In genomic region chr3:132605374-132605792, GRCh38 we compare ENCODE assay signal across 21 cellular contexts. TPM values are rescaled to one million over a fixed set of nuclear protein-coding genes. Genes with fewer than 3 reads are reported as not detected.
DNase-seq lines count a peak whose midpoint lies in the region; ATAC-seq and TF ChIP-seq lines count a peak whose summit lies in the region.
"Had no signal": no experiment of that assay in that cellular context is flagged by ENCODE, and none has a peak within 500 bp of the region (broad histone marks: within the 10 kb centered on the region; RNA-seq: fewer than 3 reads in every experiment).

No MANE protein-coding gene starts in this region.

- 79% methylated on average over 2 of the region's 2 CpGs for WGBS in SK-N-SH (ENCODE audit: low lambda C conversion rate)
- 66 to 79% methylated on average over 2 of the region's 2 CpGs for WGBS in mesodermal cell (ENCODE audit: insufficient coverage in 2 of 2), 2 experiments

- DNase-seq in AG04450 (ENCODE audit: low read depth, low spot score) (no peak), SK-N-SH (no peak), fibroblast of gingiva (ENCODE audit: low read depth) (peak; percentile 30), D341Med (ENCODE audit: low spot score) (no peak), GOT3 (lab: John Stamatoyannopoulos, UW) (no peak)
- DNase-seq in activated naive CD8-positive, alpha-beta T cell treated with anti-CD3 and anti-CD28 coated beads for 36 hours = no peak
- DNase-seq: activated CD4-positive, alpha-beta T cell treated with anti-CD3 and anti-CD28 coated beads for 36 hours; activated naive CD4-positive, alpha-beta T cell treated with anti-CD3 and anti-CD28 coated beads, Interleukin-2, amount 10 ng/mL, durations not matched to agents 7 days and 5 days; C1 segment of cervical spinal cord; DMS 273 treated with DMSO at 0.1 percent for 48 hours; KG1; left colon; NCI-H1048; NCI-H69; PC-9; transverse colon had no signal

- ATAC-seq in GM19452 (IDR thresholded peaks at IDR 0.05; ENCODE audit: unreplicated experiment) = no peak
- ATAC-seq: activated CD4-positive, alpha-beta T cell treated with anti-CD3 and anti-CD28 coated beads for 36 hours; left colon had no signal

- peaks cover 38% of the 10 kb centered on the region for H3K36me3 Mint-ChIP-seq in activated naive CD8-positive, alpha-beta T cell treated with anti-CD3 and anti-CD28 coated beads for 36 hours

- peak overlapping the region; percentile 4; the same call in 1 of the 2 replicates for H3K9ac ChIP-seq in SK-N-SH

- H3K4me3 Mint-ChIP-seq in activated naive CD8-positive, alpha-beta T cell treated with anti-CD3 and anti-CD28 coated beads for 36 hours = no peak overlapping the region
- H3K4me3 Mint-ChIP-seq: activated CD4-positive, alpha-beta T cell treated with anti-CD3 and anti-CD28 coated beads for 36 hours; activated naive CD4-positive, alpha-beta T cell treated with anti-CD3 and anti-CD28 coated beads, Interleukin-2, amount 10 ng/mL, durations not matched to agents 7 days and 5 days had no signal

- no peak overlapping the region for H2AFZ ChIP-seq in SK-N-SH (ENCODE audit: low read depth)
- H2AFZ ChIP-seq: PC-9 had no signal

- H3K36me3 ChIP-seq in SK-N-SH (replicated peaks in 1 of 2; ENCODE audit: control insufficient read depth in 1 of 2, insufficient read depth in 2 of 2, low read length in 1 of 2) (peaks cover 0 to 11% of the 10 kb centered on the region in 2 experiments), mesodermal cell (ENCODE audit: control insufficient read depth, insufficient read depth, low read length) (peaks cover 4% of the 10 kb centered on the region)
- H3K36me3 ChIP-seq: transverse colon had no signal

- H3K9me2 ChIP-seq in SK-N-SH = no peaks in the 10 kb centered on the region

- H3K4me1 ChIP-seq in SK-N-SH (ENCODE audit: control insufficient read depth in 1 of 2, insufficient read depth in 2 of 2, low read depth in 1 of 2, low read length in 1 of 2) (peaks cover 3 to 15% of the 10 kb centered on the region in 2 experiments; a peak in 2 of 4 replicates), mesodermal cell (ENCODE audit: control insufficient read depth, insufficient read depth, low read length, poor library complexity, severe bottlenecking) (peaks cover 10% of the 10 kb centered on the region)
- H3K4me1 ChIP-seq: transverse colon had no signal

- TF ChIP-seq RAD21 in SK-N-SH (IDR thresholded peaks at IDR 0.05; ENCODE audit: low read length) = no peak

- peaks cover 10% of the 10 kb centered on the region for H3K9me3 Mint-ChIP-seq in activated naive CD8-positive, alpha-beta T cell treated with anti-CD3 and anti-CD28 coated beads for 36 hours
- H3K9me3 Mint-ChIP-seq: activated naive CD4-positive, alpha-beta T cell treated with anti-CD3 and anti-CD28 coated beads, Interleukin-2, amount 10 ng/mL, durations not matched to agents 7 days and 5 days had no signal

- H3K79me2 ChIP-seq in SK-N-SH (ENCODE audit: insufficient read depth) = no peaks in the 10 kb centered on the region

- H3K4me3 ChIP-seq in AG04450 (ENCODE audit: low read depth, low read length) (no peak overlapping the region), SK-N-SH (ENCODE audit: low read depth in 2 of 2, low read length in 1 of 2) (no peak overlapping the region), mesodermal cell (ENCODE audit: extremely low read depth, insufficient read depth, low read length, poor library complexity, severe bottlenecking) (no peak overlapping the region)
- H3K4me3 ChIP-seq: PC-9, transverse colon had no signal

- H4K20me1 ChIP-seq in SK-N-SH (ENCODE audit: insufficient read depth) = no peaks in the 10 kb centered on the region

- H3K27ac Mint-ChIP-seq in activated naive CD8-positive, alpha-beta T cell treated with anti-CD3 and anti-CD28 coated beads for 36 hours = no peak overlapping the region
- H3K27ac Mint-ChIP-seq: activated CD4-positive, alpha-beta T cell treated with anti-CD3 and anti-CD28 coated beads for 36 hours; activated naive CD4-positive, alpha-beta T cell treated with anti-CD3 and anti-CD28 coated beads, Interleukin-2, amount 10 ng/mL, durations not matched to agents 7 days and 5 days had no signal

- H3K27me3 ChIP-seq in AG04450 (ENCODE audit: control insufficient read depth, insufficient read depth, low read length) = no peaks in the 10 kb centered on the region
- H3K27me3 ChIP-seq in SK-N-SH (ENCODE audit: insufficient read depth) = no peaks in the 10 kb centered on the region
- H3K27me3 ChIP-seq: transverse colon had no signal

- peak overlapping the region; percentile 49 for H3K27ac ChIP-seq in AG04450 (ENCODE audit: low read depth, low read length)
- H3K27ac ChIP-seq in SK-N-SH (ENCODE audit: low read depth in 2 of 2, low read length in 1 of 2) = peak overlapping the region; percentile 58 to 80; a peak in 3 of 4 replicates
- peak overlapping the region; percentile 51 for H3K27ac ChIP-seq in mesodermal cell (ENCODE audit: low read depth, low read length, severe bottlenecking)
- H3K27ac ChIP-seq: PC-9 had no signal

- H3K4me1 Mint-ChIP-seq in activated naive CD8-positive, alpha-beta T cell treated with anti-CD3 and anti-CD28 coated beads for 36 hours = no peaks in the 10 kb centered on the region
- H3K4me1 Mint-ChIP-seq: activated CD4-positive, alpha-beta T cell treated with anti-CD3 and anti-CD28 coated beads for 36 hours; activated naive CD4-positive, alpha-beta T cell treated with anti-CD3 and anti-CD28 coated beads, Interleukin-2, amount 10 ng/mL, durations not matched to agents 7 days and 5 days had no signal

- peaks cover 8% of the 10 kb centered on the region for H3F3A ChIP-seq in SK-N-SH (replicated peaks; ENCODE audit: insufficient read depth)

- TF ChIP-seq EP300 in SK-N-SH (IDR thresholded peaks at IDR 0.05; ENCODE audit: borderline replicate concordance in 1 of 2, low read depth in 1 of 2, low read length in 1 of 2) = 0 out of 4 replicates have a peak, but pooled peaks of 1 of the 2 experiments have one; percentile 40

- no peaks in the 10 kb centered on the region for H3K27me3 Mint-ChIP-seq in activated naive CD8-positive, alpha-beta T cell treated with anti-CD3 and anti-CD28 coated beads for 36 hours
- H3K27me3 Mint-ChIP-seq: activated CD4-positive, alpha-beta T cell treated with anti-CD3 and anti-CD28 coated beads for 36 hours; activated naive CD4-positive, alpha-beta T cell treated with anti-CD3 and anti-CD28 coated beads, Interleukin-2, amount 10 ng/mL, durations not matched to agents 7 days and 5 days; progenitor cell of endocrine pancreas had no signal

- CTCF ChIA-PET in AG04450 (lab: Charles Lee) (no interaction called here), SK-N-SH (lab: Yijun Ruan, JAX) (no interaction called here)

- POLR2A ChIA-PET in AG04450 (lab: Yijun Ruan, JAX) (no interaction called here), SK-N-SH (lab: Yijun Ruan, JAX) (no interaction called here)

- 0 out of 2 replicates have a peak overlapping the region, but pooled peaks have one; percentile 13 for H3K4me2 ChIP-seq in SK-N-SH
- H3K4me2 ChIP-seq: PC-9 had no signal

- no peaks in the 10 kb centered on the region for H3K9me3 ChIP-seq in AG04450 (ENCODE audit: control insufficient read depth, insufficient read depth, low read length)
- no peaks in the 10 kb centered on the region for H3K9me3 ChIP-seq in SK-N-SH
- no peaks in the 10 kb centered on the region for H3K9me3 ChIP-seq in mesodermal cell (ENCODE audit: control insufficient read depth, low read length)
- H3K9me3 ChIP-seq: transverse colon had no signal

- TF ChIP-seq CTCF in AG04450 (IDR thresholded peaks at IDR 0.05; ENCODE audit: low read depth, low read length) (no peak), SK-N-SH (IDR thresholded peaks at IDR 0.05) (no peak)

TF ChIP-seq in SK-N-SH, 30 proteins besides CTCF, POLR2A, EP300 and RAD21:
- TF ChIP-seq PBX3 (IDR thresholded peaks at IDR 0.05) = peak; percentile 74
- no peak for TF ChIP-seq JUND (IDR thresholded peaks at IDR 0.05)

RNA-seq across cellular contexts. Expression of gene ACKR4, which starts 8.3 kb away (rescaled TPM):
- polyA plus RNA-seq in AG04450 (2011; rRNA removed) = 0.10 and 0.20 TPM in 2 replicates
- not detected in 2 replicates for polyA minus RNA-seq in AG04450 (2011; rRNA and poly(A)+ RNA removed)
- polyA plus RNA-seq in SK-N-SH (2012; rRNA removed) = 0.10 and 0.37 TPM in 2 replicates
- polyA plus RNA-seq in SK-N-SH (2012; cell fraction: cytosol; rRNA removed) = 0.18 and 0.26 TPM in 2 replicates
- 0.12 and 0.14 TPM in 2 replicates for polyA plus RNA-seq in SK-N-SH (2012; cell fraction: nucleus; rRNA removed)
- polyA plus RNA-seq in mesodermal cell (2013, experiment 1 of 2) = not detected
- not detected for polyA plus RNA-seq in mesodermal cell (2013, experiment 2 of 2)
- under 1 TPM; 0.10 to 0.18 TPM for total RNA-seq in activated naive CD8-positive, alpha-beta T cell treated with anti-CD3 and anti-CD28 coated beads for 36 hours
- total RNA-seq: A172, myocyte, PC-9, progenitor cell of endocrine pancreas had no signal

RNA-seq across cellular contexts. Expression of gene ACAD11, which starts 54.2 kb away (rescaled TPM):
- 21.9 and 23.3 TPM in 2 replicates for polyA plus RNA-seq in AG04450 (2011; rRNA removed)
- 16.0 and 19.4 TPM in 2 replicates for polyA minus RNA-seq in AG04450 (2011; rRNA and poly(A)+ RNA removed)
- polyA plus RNA-seq in SK-N-SH (2012; rRNA removed) = 16.3 and 29.2 TPM in 2 replicates
- polyA plus RNA-seq in SK-N-SH (2012; cell fraction: cytosol; rRNA removed) = 9.7 and 12.1 TPM in 2 replicates
- polyA plus RNA-seq in SK-N-SH (2012; cell fraction: nucleus; rRNA removed) = 67.3 and 114 TPM in 2 replicates
- polyA plus RNA-seq in mesodermal cell (2013, experiment 1 of 2) = 29.4 TPM
- polyA plus RNA-seq in mesodermal cell (2013, experiment 2 of 2) = 27.0 TPM
- 10 to 100 TPM; 11.3 to 12.4 TPM for total RNA-seq in activated naive CD8-positive, alpha-beta T cell treated with anti-CD3 and anti-CD28 coated beads for 36 hours

RNA-seq across cellular contexts. Expression of gene UBA5, which starts 54.7 kb away (rescaled TPM):
- polyA plus RNA-seq in AG04450 (2011; rRNA removed) (39.0 and 54.0 TPM in 2 replicates), SK-N-SH (2012; rRNA removed) (33.0 and 38.3 TPM in 2 replicates)
- 17.7 and 35.4 TPM in 2 replicates for polyA minus RNA-seq in AG04450 (2011; rRNA and poly(A)+ RNA removed)
- 31.1 and 33.0 TPM in 2 replicates for polyA plus RNA-seq in SK-N-SH (2012; cell fraction: cytosol; rRNA removed)
- polyA plus RNA-seq in SK-N-SH (2012; cell fraction: nucleus; rRNA removed) = 47.7 and 65.7 TPM in 2 replicates
- polyA plus RNA-seq in mesodermal cell (2013, experiment 1 of 2) = 48.1 TPM
- polyA plus RNA-seq in mesodermal cell (2013, experiment 2 of 2) = 40.7 TPM
- 10 to 100 TPM; 68.9 to 77.6 TPM for total RNA-seq in activated naive CD8-positive, alpha-beta T cell treated with anti-CD3 and anti-CD28 coated beads for 36 hours
